ENCODE assay signal across 10 cellular contexts in genomic region chr6:113809818-113810217, GRCh38. TPM values are rescaled to one million over a fixed set of nuclear protein-coding genes. Genes with fewer than 3 reads are reported as not detected.
A peak's percentile ranks its signal among the peaks of the same experiment; 100 is the strongest.
DNase-seq lines count a peak whose midpoint lies in the region; ATAC-seq and TF ChIP-seq lines count a peak whose summit lies in the region.
"Had no signal": no experiment of that assay in that cellular context is flagged by ENCODE, and none has a peak within 500 bp of the region (broad histone marks: within the 10 kb centered on the region; RNA-seq: fewer than 3 reads in every experiment).

No MANE protein-coding gene starts in this region.

- H3K4me3 Mint-ChIP-seq in activated B cell treated with CpG ODN at 0.5 μM for 24 hours, result peak overlapping the region; percentile 52
- H3K4me3 Mint-ChIP-seq in MCF 10A (ENCODE audit: unreplicated experiment), result no peak overlapping the region
- H3K4me3 Mint-ChIP-seq in osteocyte (ENCODE audit: unreplicated experiment), result no peak overlapping the region

- intact Hi-C loops in activated B cell treated with CpG ODN at 0.5 μM for 24 hours (cut with micrococcal nuclease) (loop anchor here (1.0 to 2.0 kb wide), 5 partner anchors 35 to 1723 kb away; partner anchors contain the start of genes FAM229B and TUBE1), MCF 10A (cut with micrococcal nuclease) (no loop called here)

- H3K4me3 ChIP-seq in GM12864 (ENCODE audit: low read depth, low read length), result no peak overlapping the region

- TF ChIP-seq CTCF in GM12864 (IDR thresholded peaks at IDR 0.05; ENCODE audit: low read depth, low read length, missing control alignments) (no peak), activated B cell treated with CpG ODN at 0.5 μM for 24 hours (IDR thresholded peaks at IDR 0.05) (no peak), MCF 10A (IDR thresholded peaks at IDR 0.05; ENCODE audit: unreplicated experiment) (no peak), osteocyte (IDR thresholded peaks at IDR 0.05) (no peak)

- CTCF ChIA-PET in activated B cell treated with CpG ODN at 0.5 μM for 24 hours (lab: Charles Lee) (interaction anchor here (1.0 kb wide), 1 partner anchor 49 kb away, joined by 3 read pairs; no protein-coding TSS in a partner anchor), MCF 10A (lab: Yijun Ruan, JAX) (no interaction called here)

- H3K36me3 Mint-ChIP-seq in activated B cell treated with CpG ODN at 0.5 μM for 24 hours (ENCODE audit: low read depth) (no peaks in the 10 kb centered on the region), MCF 10A (ENCODE audit: insufficient read depth, unreplicated experiment) (no peaks in the 10 kb centered on the region), osteocyte (ENCODE audit: unreplicated experiment) (no peaks in the 10 kb centered on the region)

- H3K27ac Mint-ChIP-seq in activated B cell treated with CpG ODN at 0.5 μM for 24 hours, result peak overlapping the region; percentile 65
- H3K27ac Mint-ChIP-seq in MCF 10A (ENCODE audit: low read depth, unreplicated experiment), result no peak overlapping the region
- H3K27ac Mint-ChIP-seq in osteocyte (ENCODE audit: unreplicated experiment), result no peak overlapping the region

- POLR2A ChIA-PET in activated B cell treated with CpG ODN at 0.5 μM for 24 hours (lab: Charles Lee), result interaction anchor here (0.6 to 1.7 kb wide), 4 partner anchors 46 to 179 kb away, joined by 4 to 15 read pairs (median 5); no protein-coding TSS in a partner anchor
- POLR2A ChIA-PET in MCF 10A (lab: Yijun Ruan, JAX), result no interaction called here

- H3K4me1 Mint-ChIP-seq in activated B cell treated with CpG ODN at 0.5 μM for 24 hours (peaks cover 60% of the 10 kb centered on the region), MCF 10A (ENCODE audit: insufficient read depth, unreplicated experiment) (no peaks in the 10 kb centered on the region), osteocyte (ENCODE audit: unreplicated experiment) (peaks cover 26% of the 10 kb centered on the region)

- H3K27me3 Mint-ChIP-seq in activated B cell treated with CpG ODN at 0.5 μM for 24 hours, result no peaks in the 10 kb centered on the region
- no peaks in the 10 kb centered on the region for H3K27me3 Mint-ChIP-seq in MCF 10A (ENCODE audit: insufficient read depth, unreplicated experiment)
- no peaks in the 10 kb centered on the region for H3K27me3 Mint-ChIP-seq in osteocyte (ENCODE audit: unreplicated experiment)

- ATAC-seq in GM21381 (IDR thresholded peaks at IDR 0.05; ENCODE audit: unreplicated experiment), result peak; percentile 50
- peak; percentile 66 for ATAC-seq in HG03342 (IDR thresholded peaks at IDR 0.05; ENCODE audit: unreplicated experiment)
- ATAC-seq in activated B cell treated with CpG ODN at 0.5 μM for 24 hours (ENCODE audit: low read depth), result peak; percentile 85

- no TSS peak for BruUV-seq in MCF 10A (replicated peaks; lab: Mats Ljungman, UMichigan)

- H3K9me3 Mint-ChIP-seq in activated B cell treated with CpG ODN at 0.5 μM for 24 hours (peaks cover 2% of the 10 kb centered on the region), MCF 10A (ENCODE audit: unreplicated experiment) (no peaks in the 10 kb centered on the region), osteocyte (ENCODE audit: unreplicated experiment) (no peaks in the 10 kb centered on the region)

- DNase-seq in GM12864 (ENCODE audit: low read depth), result peak; percentile 76
- no peak for DNase-seq in activated B cell treated with CpG ODN at 0.5 μM for 24 hours
- no peak for DNase-seq in MCF 10A (ENCODE audit: unreplicated experiment)
- DNase-seq in osteocyte (ENCODE audit: extremely low spot score, unreplicated experiment), result no peak
- DNase-seq in glomerular visceral epithelial cell (ENCODE audit: extremely low spot score), result no peak
- DNase-seq in NCI-H69 (lab: John Stamatoyannopoulos, UW), result no peak
- DNase-seq: activated CD4-positive, CD25-positive, alpha-beta regulatory T cell treated with anti-CD3 and anti-CD28 coated beads, Interleukin-2, amount 50 U/mL, for 72 hours; stimulated activated CD4-positive, alpha-beta T cell treated with anti-CD3 and anti-CD28 coated beads, Interleukin-4, amount 100 ng/mL, for 1 hour had no signal

RNA-seq across cellular contexts. Expression of gene MARCKS, which starts 47.3 kb away (rescaled TPM):
- total RNA-seq in activated B cell treated with CpG ODN at 0.5 μM for 24 hours (94.7 and 100 TPM in 2 replicates), MCF 10A (2022) (39.3 and 59.9 TPM in 2 replicates), osteocyte (868 and 890 TPM in 2 replicates)
